Comparison of ENCODE assay signal across 1 cellular context in genomic region chr2:200509608-200510433, GRCh38.
TF ChIP-seq lines count a peak whose summit lies in the region.

KCTD18 (minus strand) TSS chr2:200510068; CDS start chr2:200507016, 3,052 bp downstream.

TF ChIP-seq in HepG2, 621 proteins besides CTCF, POLR2A, EP300 and RAD21 (continued from another document and continues in another):
- no peak for TF ChIP-seq ZNF646 (CRISPR knock-in tag; IDR thresholded peaks at IDR 0.05)
- peak; percentile 92 for TF ChIP-seq NCOA1 (CRISPR knock-in tag; IDR thresholded peaks at IDR 0.05)
- TF ChIP-seq ZNF33A (CRISPR knock-in tag; IDR thresholded peaks at IDR 0.05; ENCODE audit: borderline replicate concordance) = no peak
- peak; percentile 69; the same call in 1 of the 2 replicates for TF ChIP-seq ZXDC (CRISPR knock-in tag; IDR thresholded peaks at IDR 0.05)
- TF ChIP-seq ZBTB21 (CRISPR knock-in tag; IDR thresholded peaks at IDR 0.05) = no peak
- TF ChIP-seq ZNF776 (CRISPR knock-in tag; IDR thresholded peaks at IDR 0.05) = no peak; the same call in 1 of the 2 replicates
- TF ChIP-seq KLF9 (CRISPR knock-in tag; IDR thresholded peaks at IDR 0.05; ENCODE audit: low read depth) = peak; percentile 87; the same call in 1 of the 2 replicates
- TF ChIP-seq THRA (CRISPR knock-in tag; IDR thresholded peaks at IDR 0.05; ENCODE audit: borderline replicate concordance) = peak; percentile 80; the same call in 1 of the 2 replicates
- TF ChIP-seq ZNF800 (CRISPR knock-in tag; IDR thresholded peaks at IDR 0.05) = no peak
- no peak for TF ChIP-seq TP53 (CRISPR knock-in tag; conservative IDR thresholded peaks at IDR 0.05)
- TF ChIP-seq ZNF569 (CRISPR knock-in tag; IDR thresholded peaks at IDR 0.05; ENCODE audit: borderline replicate concordance) = no peak
- 0 out of 2 replicates have a peak, but pooled peaks have one; percentile 48 for TF ChIP-seq TMF1 (CRISPR knock-in tag; IDR thresholded peaks at IDR 0.05; ENCODE audit: low read depth)
- peak; percentile 59; the same call in 1 of the 2 replicates for TF ChIP-seq RXRB (CRISPR knock-in tag; IDR thresholded peaks at IDR 0.05; ENCODE audit: borderline replicate concordance)
- TF ChIP-seq RERE (CRISPR knock-in tag; IDR thresholded peaks at IDR 0.05; ENCODE audit: low read depth) = peak; percentile 34; the same call in 1 of the 2 replicates
- no peak for TF ChIP-seq CEBPZ (IDR thresholded peaks at IDR 0.05; ENCODE audit: low read length)
- TF ChIP-seq FOXA1 (IDR thresholded peaks at IDR 0.05) = no peak
- TF ChIP-seq FOXA1 (CRISPR knock-in tag; IDR thresholded peaks at IDR 0.05) = no peak
- peak; percentile 67 for TF ChIP-seq AHDC1 (CRISPR knock-in tag; IDR thresholded peaks at IDR 0.05; ENCODE audit: borderline replicate concordance)
- no peak for TF ChIP-seq NFKBIZ (CRISPR knock-in tag; IDR thresholded peaks at IDR 0.05)
- peak; percentile 93 for TF ChIP-seq GATAD2A (CRISPR knock-in tag; IDR thresholded peaks at IDR 0.05)
- TF ChIP-seq SP140L (CRISPR knock-in tag; IDR thresholded peaks at IDR 0.05; ENCODE audit: borderline replicate concordance) = 0 out of 2 replicates have a peak, but pooled peaks have one; percentile 20
- TF ChIP-seq ZNF543 (CRISPR knock-in tag; IDR thresholded peaks at IDR 0.05) = peak; percentile 57; the same call in 1 of the 2 replicates
- TF ChIP-seq ELF3 (CRISPR knock-in tag; IDR thresholded peaks at IDR 0.05) = peak; percentile 99
